In genomic region chr5:147391781-147392180, GRCh38 we compare ENCODE assay signal across 8 cellular contexts.
DNase-seq lines count a peak whose midpoint lies in the region; ATAC-seq and TF ChIP-seq lines count a peak whose summit lies in the region.

No MANE protein-coding gene starts in this region.

- no peak overlapping the region for H3K9ac ChIP-seq in mesendoderm (ENCODE audit: low read length)

- H3K4me1 ChIP-seq in mesendoderm (ENCODE audit: control insufficient read depth, low read depth, low read length) = peaks cover 9% of the 10 kb centered on the region

- H3K18ac ChIP-seq in mesendoderm (ENCODE audit: low read length) = no peak overlapping the region

- H3K9me3 ChIP-seq in AG04450 (ENCODE audit: control insufficient read depth, insufficient read depth, low read length) = no peaks in the 10 kb centered on the region

- H3K4me2 ChIP-seq in mesendoderm (ENCODE audit: low read length) = no peak overlapping the region

- peak; percentile 27 for DNase-seq in AG04450 (ENCODE audit: low read depth, low spot score)
- peak; percentile 5 for DNase-seq in NCI-H2227 (lab: John Stamatoyannopoulos, UW; ENCODE audit: unreplicated experiment)
- no peak for DNase-seq in coronary artery (ENCODE audit: low spot score)
- peak; percentile 72 for DNase-seq in mesendoderm
- no peak for DNase-seq in activated CD8-positive, alpha-beta T cell treated with anti-CD3 and anti-CD28 coated beads, Interleukin-2, amount 10 ng/mL, durations not matched to agents 7 days and 5 days
- no peak for DNase-seq in stimulated activated naive CD8-positive, alpha-beta T cell treated with anti-CD3 and anti-CD28 coated beads, Interleukin-15, amount 100 ng/mL, for 72 hours

- peaks cover 2% of the 10 kb centered on the region for H3K36me3 ChIP-seq in mesendoderm (ENCODE audit: control insufficient read depth, insufficient read depth, low read length)

- no peak overlapping the region for H4K5ac ChIP-seq in mesendoderm (ENCODE audit: low read length)

- CTCF ChIA-PET in AG04450 (lab: Charles Lee) = interaction anchor here (0.6 to 7.1 kb wide), 30 partner anchors 8 to 912 kb away, joined by 3 to 81 read pairs (median 4); no protein-coding TSS in a partner anchor
- CTCF ChIA-PET in activated CD8-positive, alpha-beta T cell treated with anti-CD3 and anti-CD28 coated beads, Interleukin-2, amount 10 ng/mL, durations not matched to agents 7 days and 5 days (lab: Charles Lee) = no interaction called here

- no peak overlapping the region for H3K4me3 Mint-ChIP-seq in activated CD8-positive, alpha-beta T cell treated with anti-CD3 and anti-CD28 coated beads, Interleukin-2, amount 10 ng/mL, durations not matched to agents 7 days and 5 days
- no peak overlapping the region for H3K4me3 Mint-ChIP-seq in stimulated activated naive CD8-positive, alpha-beta T cell treated with anti-CD3 and anti-CD28 coated beads, Interleukin-15, amount 100 ng/mL, for 72 hours

- TF ChIP-seq CTCF in AG04450 (IDR thresholded peaks at IDR 0.05; ENCODE audit: low read depth, low read length) (peak; percentile 70), coronary artery (IDR thresholded peaks at IDR 0.05) (peak; percentile 51)

- H3K27ac ChIP-seq in AG04450 (ENCODE audit: low read depth, low read length) (no peak overlapping the region), coronary artery (no peak overlapping the region), mesendoderm (ENCODE audit: low read depth, low read length) (no peak overlapping the region)

- no peak overlapping the region for H3K56ac ChIP-seq in mesendoderm (ENCODE audit: low read length)

- H3K36me3 Mint-ChIP-seq in activated CD8-positive, alpha-beta T cell treated with anti-CD3 and anti-CD28 coated beads, Interleukin-2, amount 10 ng/mL, durations not matched to agents 7 days and 5 days (ENCODE audit: low read depth) = no peaks in the 10 kb centered on the region

- H3K79me2 ChIP-seq in mesendoderm (ENCODE audit: control insufficient read depth, insufficient read depth, low read length) = no peaks in the 10 kb centered on the region

- H3K9me3 Mint-ChIP-seq in activated CD8-positive, alpha-beta T cell treated with anti-CD3 and anti-CD28 coated beads, Interleukin-2, amount 10 ng/mL, durations not matched to agents 7 days and 5 days (ENCODE audit: insufficient read depth) = no peaks in the 10 kb centered on the region
- H3K9me3 Mint-ChIP-seq in stimulated activated naive CD8-positive, alpha-beta T cell treated with anti-CD3 and anti-CD28 coated beads, Interleukin-15, amount 100 ng/mL, for 72 hours = no peaks in the 10 kb centered on the region

- H2BK120ac ChIP-seq in mesendoderm (ENCODE audit: low read depth, low read length) = no peak overlapping the region

- H3K23ac ChIP-seq in mesendoderm (ENCODE audit: low read length) = no peak overlapping the region

- no peak overlapping the region for H2AK5ac ChIP-seq in mesendoderm (ENCODE audit: low read length)

- H3K27me3 Mint-ChIP-seq in activated CD8-positive, alpha-beta T cell treated with anti-CD3 and anti-CD28 coated beads, Interleukin-2, amount 10 ng/mL, durations not matched to agents 7 days and 5 days (ENCODE audit: low read depth) = no peaks in the 10 kb centered on the region
- H3K27me3 Mint-ChIP-seq in stimulated activated naive CD8-positive, alpha-beta T cell treated with anti-CD3 and anti-CD28 coated beads, Interleukin-15, amount 100 ng/mL, for 72 hours = peaks cover 6% of the 10 kb centered on the region

- POLR2A ChIA-PET in AG04450 (lab: Yijun Ruan, JAX) = interaction anchor here (0.6 kb wide), 1 partner anchor 149 kb away, joined by 6 read pairs; no protein-coding TSS in a partner anchor
- POLR2A ChIA-PET in activated CD8-positive, alpha-beta T cell treated with anti-CD3 and anti-CD28 coated beads, Interleukin-2, amount 10 ng/mL, durations not matched to agents 7 days and 5 days (lab: Charles Lee) = no interaction called here

- H3K4me3 ChIP-seq in AG04450 (ENCODE audit: low read depth, low read length) (no peak overlapping the region), coronary artery (no peak overlapping the region), mesendoderm (ENCODE audit: low read length) (no peak overlapping the region)

- no peaks in the 10 kb centered on the region for H3K79me1 ChIP-seq in mesendoderm (ENCODE audit: low read length)

- H3K27me3 ChIP-seq in AG04450 (ENCODE audit: control insufficient read depth, insufficient read depth, low read length) (no peaks in the 10 kb centered on the region), mesendoderm (ENCODE audit: insufficient read depth, low read length, poor library complexity) (no peaks in the 10 kb centered on the region)

- H3K4ac ChIP-seq in mesendoderm (ENCODE audit: low read depth, low read length) = no peak overlapping the region

- no peak overlapping the region for H2BK5ac ChIP-seq in mesendoderm (ENCODE audit: low read length)

- WGBS in mesendoderm (ENCODE audit: extremely low coverage, insufficient coverage, low lambda C conversion rate) = no CpG with 5 or more reads among the region's 5 CpGs

- no peak overlapping the region for H2BK15ac ChIP-seq in mesendoderm (replicated peaks; ENCODE audit: low read depth)

- H4K8ac ChIP-seq in mesendoderm (ENCODE audit: low read depth, low read length) = no peak overlapping the region

- H3K4me1 Mint-ChIP-seq in activated CD8-positive, alpha-beta T cell treated with anti-CD3 and anti-CD28 coated beads, Interleukin-2, amount 10 ng/mL, durations not matched to agents 7 days and 5 days (ENCODE audit: low read depth) = no peaks in the 10 kb centered on the region
- no peaks in the 10 kb centered on the region for H3K4me1 Mint-ChIP-seq in stimulated activated naive CD8-positive, alpha-beta T cell treated with anti-CD3 and anti-CD28 coated beads, Interleukin-15, amount 100 ng/mL, for 72 hours

- ATAC-seq in GM18519 (IDR thresholded peaks at IDR 0.05; ENCODE audit: low FRiP score, unreplicated experiment) (peak; percentile 98), HG02938 (IDR thresholded peaks at IDR 0.05; ENCODE audit: unreplicated experiment) (peak; percentile 97)
- no peak for ATAC-seq in activated CD8-positive, alpha-beta T cell treated with anti-CD3 and anti-CD28 coated beads, Interleukin-2, amount 10 ng/mL, durations not matched to agents 7 days and 5 days
- no peak for ATAC-seq in stimulated activated naive CD8-positive, alpha-beta T cell treated with anti-CD3 and anti-CD28 coated beads, Interleukin-15, amount 100 ng/mL, for 72 hours

- no peak overlapping the region for H3K27ac Mint-ChIP-seq in activated CD8-positive, alpha-beta T cell treated with anti-CD3 and anti-CD28 coated beads, Interleukin-2, amount 10 ng/mL, durations not matched to agents 7 days and 5 days
- no peak overlapping the region for H3K27ac Mint-ChIP-seq in stimulated activated naive CD8-positive, alpha-beta T cell treated with anti-CD3 and anti-CD28 coated beads, Interleukin-15, amount 100 ng/mL, for 72 hours

Comparison
In these comparisons a context has a peak if more than half of its experiments do, and no peak if none do; other contexts are left out.
1. DNase-seq: peak in AG04450 (single experiment), NCI-H2227 (single experiment) and mesendoderm (single experiment); none in coronary artery (single experiment), activated CD8-positive, alpha-beta T cell treated with anti-CD3 and anti-CD28 coated beads, Interleukin-2, amount 10 ng/mL, durations not matched to agents 7 days and 5 days (single experiment) and stimulated activated naive CD8-positive, alpha-beta T cell treated with anti-CD3 and anti-CD28 coated beads, Interleukin-15, amount 100 ng/mL, for 72 hours (0 of 2).
2. ATAC-seq: peak in GM18519 (single experiment) and HG02938 (single experiment); none in activated CD8-positive, alpha-beta T cell treated with anti-CD3 and anti-CD28 coated beads, Interleukin-2, amount 10 ng/mL, durations not matched to agents 7 days and 5 days (single experiment) and stimulated activated naive CD8-positive, alpha-beta T cell treated with anti-CD3 and anti-CD28 coated beads, Interleukin-15, amount 100 ng/mL, for 72 hours (single experiment).